In genomic region chrX:48737213-48737938, GRCh38 we compare ENCODE assay signal across 8 cellular contexts. TPM values are rescaled to one million over a fixed set of nuclear protein-coding genes. Genes with fewer than 3 reads are reported as not detected.
DNase-seq lines count a peak whose midpoint lies in the region; ATAC-seq and TF ChIP-seq lines count a peak whose summit lies in the region.

No MANE protein-coding gene starts in this region.

- H3F3A ChIP-seq in Loucy (ENCODE audit: low read depth) = no peaks in the 10 kb centered on the region

- peak overlapping the region; percentile 90 to 97 for H3K27ac Mint-ChIP-seq in natural killer cell treated with Interleukin-12 subunit alpha and Interleukin-12 subunit beta and Interleukin-15 and Interleukin-18, amount 100 ng/mL, for 72 hours

- peaks cover 14 to 19% of the 10 kb centered on the region in 2 donors for H3K4me1 Mint-ChIP-seq in natural killer cell treated with Interleukin-12 subunit alpha and Interleukin-12 subunit beta and Interleukin-15 and Interleukin-18, amount 100 ng/mL, for 72 hours (ENCODE audit: low read depth in 2 of 2)

- peak overlapping the region; percentile 96 for H3K4me3 Mint-ChIP-seq in natural killer cell treated with Interleukin-12 subunit alpha and Interleukin-12 subunit beta and Interleukin-15 and Interleukin-18, amount 100 ng/mL, for 72 hours

- peak overlapping the region; percentile 77 for H3K4me3 ChIP-seq in Loucy (ENCODE audit: low read length, poor library complexity, severe bottlenecking)
- H3K4me3 ChIP-seq in fibroblast of the aortic adventitia (ENCODE audit: low read depth, low read length) = peak overlapping the region; percentile 63

- peak overlapping the region; percentile 88 for H3K9ac ChIP-seq in Loucy (ENCODE audit: low read depth, low read length, poor library complexity, severe bottlenecking)

- no peaks in the 10 kb centered on the region for H3K27me3 ChIP-seq in Loucy (ENCODE audit: insufficient read depth, low read length, poor library complexity, severe bottlenecking)

- H3K36me3 Mint-ChIP-seq in natural killer cell treated with Interleukin-12 subunit alpha and Interleukin-12 subunit beta and Interleukin-15 and Interleukin-18, amount 100 ng/mL, for 72 hours = no peaks in the 10 kb centered on the region

- peak; percentile 99 for ATAC-seq in natural killer cell treated with Interleukin-12 subunit alpha and Interleukin-12 subunit beta and Interleukin-15 and Interleukin-18, amount 100 ng/mL, for 72 hours

- peaks cover 6% of the 10 kb centered on the region; the same call in 1 of the 2 replicates for H3K79me2 ChIP-seq in Loucy (ENCODE audit: insufficient read depth, low read length)

- H3K9me3 Mint-ChIP-seq in natural killer cell treated with Interleukin-12 subunit alpha and Interleukin-12 subunit beta and Interleukin-15 and Interleukin-18, amount 100 ng/mL, for 72 hours = no peaks in the 10 kb centered on the region

- TF ChIP-seq CTCF in Loucy (conservative IDR thresholded peaks at IDR 0.05; ENCODE audit: low read length) = no peak
- TF ChIP-seq CTCF in fibroblast of the aortic adventitia (IDR thresholded peaks at IDR 0.05; ENCODE audit: insufficient read depth, low read length) = no peak

- no peaks in the 10 kb centered on the region for H3K36me3 ChIP-seq in Loucy (ENCODE audit: insufficient read depth, low read length)

- DNase-seq in EL (peak; percentile 95), H4 (ENCODE audit: low spot score) (peak; percentile 97), fibroblast of the aortic adventitia (ENCODE audit: low read depth) (peak; percentile 98)
- DNase-seq in activated effector memory CD4-positive, alpha-beta T cell treated with anti-CD3 and anti-CD28 coated beads, Interleukin-2, amount 50 U/mL, for 16 hours = peak; percentile 94
- peak; percentile 92 for DNase-seq in natural killer cell treated with Interleukin-12 subunit alpha and Interleukin-12 subunit beta and Interleukin-15 and Interleukin-18, amount 100 ng/mL, for 72 hours (ENCODE audit: low spot score)
- peak; percentile 87 for DNase-seq in stimulated activated naive CD4-positive, alpha-beta T cell treated with Interleukin-2 at 50 U/mL for 16 hours (lab: John Stamatoyannopoulos, UW)

- peak overlapping the region; percentile 90 for H3K4me2 ChIP-seq in Loucy (ENCODE audit: low read depth, low read length, poor library complexity, severe bottlenecking)

- peak overlapping the region; percentile 73; the same call in 1 of the 2 replicates for H2AFZ ChIP-seq in Loucy (ENCODE audit: low read length)

- peaks cover 0 to 5% of the 10 kb centered on the region in 2 donors for H3K27me3 Mint-ChIP-seq in natural killer cell treated with Interleukin-12 subunit alpha and Interleukin-12 subunit beta and Interleukin-15 and Interleukin-18, amount 100 ng/mL, for 72 hours

- TF ChIP-seq POLR2A in Raji (IDR thresholded peaks at IDR 0.05; ENCODE audit: insufficient read depth, low read depth, low read length) = peak; percentile 75

- H3K9me3 ChIP-seq in Loucy (ENCODE audit: insufficient read depth, low read depth, low read length) = no peaks in the 10 kb centered on the region

- H4K20me1 ChIP-seq in Loucy (ENCODE audit: insufficient read depth, low read length, poor library complexity, severe bottlenecking) = no peaks in the 10 kb centered on the region

- H3K9me2 ChIP-seq in Loucy (replicated peaks; ENCODE audit: low read depth, low read length) = no peaks in the 10 kb centered on the region

- H3K4me1 ChIP-seq in Loucy (ENCODE audit: insufficient read depth, low read length, poor library complexity, severe bottlenecking) = peaks cover 6% of the 10 kb centered on the region

RNA-seq across cellular contexts. Expression of gene GLOD5, which starts 24.2 kb away (rescaled TPM):
- total RNA-seq in H4 (2014; rRNA removed; shearing (Covaris generic)) = not detected in 2 replicates
- not detected in 2 replicates for total RNA-seq in fibroblast of the aortic adventitia (ENCODE audit: low replicate concordance)
- not detected for total RNA-seq in natural killer cell treated with Interleukin-12 subunit alpha and Interleukin-12 subunit beta and Interleukin-15 and Interleukin-18, amount 100 ng/mL, for 72 hours

RNA-seq across cellular contexts. Expression of gene SUV39H1, which starts 40.8 kb away (rescaled TPM):
- 11.8 and 13.6 TPM in 2 replicates for total RNA-seq in H4 (2014; rRNA removed; shearing (Covaris generic))
- total RNA-seq in fibroblast of the aortic adventitia (ENCODE audit: low replicate concordance) = 5.1 and 8.5 TPM in 2 replicates
- total RNA-seq in natural killer cell treated with Interleukin-12 subunit alpha and Interleukin-12 subunit beta and Interleukin-15 and Interleukin-18, amount 100 ng/mL, for 72 hours = 10 to 100 TPM; 19.2 to 33.8 TPM

RNA-seq across cellular contexts. Expression of gene GATA1, which starts 49.0 kb away (rescaled TPM):
- not detected in 2 replicates for total RNA-seq in H4 (2014; rRNA removed; shearing (Covaris generic))
- not detected in 2 replicates for total RNA-seq in fibroblast of the aortic adventitia (ENCODE audit: low replicate concordance)
- total RNA-seq in natural killer cell treated with Interleukin-12 subunit alpha and Interleukin-12 subunit beta and Interleukin-15 and Interleukin-18, amount 100 ng/mL, for 72 hours = under 1 TPM in 1 of 2 donors, not detected in 1; 0.73 TPM

RNA-seq across cellular contexts. Expression of gene WAS, which starts 53.8 kb away (rescaled TPM):
- total RNA-seq in H4 (2014; rRNA removed; shearing (Covaris generic)) = 0.10 and 0.16 TPM in 2 replicates
- 0.09 TPM in 1 of 2 replicates, not detected in the other for total RNA-seq in fibroblast of the aortic adventitia (ENCODE audit: low replicate concordance)
- total RNA-seq in natural killer cell treated with Interleukin-12 subunit alpha and Interleukin-12 subunit beta and Interleukin-15 and Interleukin-18, amount 100 ng/mL, for 72 hours = 100 to 1,000 TPM in 1 of 2 donors, 10 to 100 TPM in 1; 98.7 to 109 TPM

Comparison
In these comparisons a context has a peak if more than half of its experiments do, and no peak if none do; other contexts are left out.
1. Peak in every context shown above with its lines: DNase-seq, ATAC-seq and H3K4me3 ChIP-seq.